ENCODE assay signal across 8 cellular contexts in genomic region chr22:20507253-20508066, GRCh38. TPM values are rescaled to one million over a fixed set of nuclear protein-coding genes. Genes with fewer than 3 reads are reported as not detected.
DNase-seq lines count a peak whose midpoint lies in the region; ATAC-seq and TF ChIP-seq lines count a peak whose summit lies in the region.

TSS of gene MED15 (plus strand) at chr22:20507610. CDS start at chr22:20507679, 69 bp downstream.

- H3K4me3 ChIP-seq in RWPE2 (ENCODE audit: severe bottlenecking) (peak within 1 kb of the TSS; percentile 95), fibroblast of pulmonary artery (replicated peaks; ENCODE audit: low read depth, low read length) (peak within 1 kb of the TSS; percentile 96)

- peak within 1 kb of the TSS; percentile 91 for H3K27ac Mint-ChIP-seq in activated T-helper 2 cell treated with anti-CD3 and anti-CD28 coated beads, Interferon-gamma antibody, Interleukin-2, Interleukin-4, amounts not matched to agents 10 μg/mL and 5 μg/mL and 100 μg/mL, durations not matched to agents 14 hours and 24 hours and 36 hours
- H3K27ac Mint-ChIP-seq in nephron: peak within 1 kb of the TSS; percentile 93 to 98 (median 96)
- H3K27ac Mint-ChIP-seq in stimulated activated naive CD8-positive, alpha-beta T cell treated with anti-CD3 and anti-CD28 coated beads, Interleukin-15, Interleukin-2, amounts not matched to agents 100 ng/mL and 50 ng/mL, for 24 hours: peak within 1 kb of the TSS; percentile 95

- peak; percentile 70 for ATAC-seq in GM21737 (IDR thresholded peaks at IDR 0.05; ENCODE audit: unreplicated experiment)
- ATAC-seq in RWPE2 (ENCODE audit: low read depth): peak; percentile 72

- no peaks in the 10 kb centered on the region for H3K27me3 ChIP-seq in RWPE2 (ENCODE audit: insufficient read depth, poor library complexity, severe bottlenecking)

- peaks cover 26% of the 10 kb centered on the region for H3K4me1 ChIP-seq in RWPE2 (ENCODE audit: insufficient read depth, poor library complexity, severe bottlenecking)

- no peaks in the 10 kb centered on the region for H3K27me3 Mint-ChIP-seq in activated T-helper 2 cell treated with anti-CD3 and anti-CD28 coated beads, Interferon-gamma antibody, Interleukin-2, Interleukin-4, amounts not matched to agents 10 μg/mL and 5 μg/mL and 100 μg/mL, durations not matched to agents 14 hours and 24 hours and 36 hours (ENCODE audit: low read depth)
- H3K27me3 Mint-ChIP-seq in nephron (ENCODE audit: low read depth): no peaks in the 10 kb centered on the region
- H3K27me3 Mint-ChIP-seq in stimulated activated naive CD8-positive, alpha-beta T cell treated with anti-CD3 and anti-CD28 coated beads, Interleukin-15, Interleukin-2, amounts not matched to agents 100 ng/mL and 50 ng/mL, for 24 hours: no peaks in the 10 kb centered on the region

- no peaks in the 10 kb centered on the region for H3K9me3 ChIP-seq in RWPE2 (ENCODE audit: severe bottlenecking)

- peaks cover 19% of the 10 kb centered on the region for H3K36me3 ChIP-seq in RWPE2 (ENCODE audit: low read depth)

- no peaks in the 10 kb centered on the region for H3K9me3 Mint-ChIP-seq in activated T-helper 2 cell treated with anti-CD3 and anti-CD28 coated beads, Interferon-gamma antibody, Interleukin-2, Interleukin-4, amounts not matched to agents 10 μg/mL and 5 μg/mL and 100 μg/mL, durations not matched to agents 14 hours and 24 hours and 36 hours
- no peaks in the 10 kb centered on the region for H3K9me3 Mint-ChIP-seq in nephron
- no peaks in the 10 kb centered on the region for H3K9me3 Mint-ChIP-seq in stimulated activated naive CD8-positive, alpha-beta T cell treated with anti-CD3 and anti-CD28 coated beads, Interleukin-15, Interleukin-2, amounts not matched to agents 100 ng/mL and 50 ng/mL, for 24 hours

- H3K27ac ChIP-seq in RWPE2 (ENCODE audit: poor library complexity, severe bottlenecking): peak within 1 kb of the TSS; percentile 98

- H3K4me1 Mint-ChIP-seq in activated T-helper 2 cell treated with anti-CD3 and anti-CD28 coated beads, Interferon-gamma antibody, Interleukin-2, Interleukin-4, amounts not matched to agents 10 μg/mL and 5 μg/mL and 100 μg/mL, durations not matched to agents 14 hours and 24 hours and 36 hours (ENCODE audit: low read depth): peaks cover 49% of the 10 kb centered on the region
- peaks cover 56% of the 10 kb centered on the region for H3K4me1 Mint-ChIP-seq in nephron
- peaks cover 46% of the 10 kb centered on the region for H3K4me1 Mint-ChIP-seq in stimulated activated naive CD8-positive, alpha-beta T cell treated with anti-CD3 and anti-CD28 coated beads, Interleukin-15, Interleukin-2, amounts not matched to agents 100 ng/mL and 50 ng/mL, for 24 hours (ENCODE audit: low read depth)

- TF ChIP-seq CTCF in RWPE2 (IDR thresholded peaks at IDR 0.05; ENCODE audit: poor library complexity, severe bottlenecking) (no peak), fibroblast of pulmonary artery (IDR thresholded peaks at IDR 0.05; ENCODE audit: low read length, missing control alignments) (no peak), nephron (IDR thresholded peaks at IDR 0.05; ENCODE audit: unreplicated experiment in 3 of 3) (no peak)

- H3K4me3 Mint-ChIP-seq in activated T-helper 2 cell treated with anti-CD3 and anti-CD28 coated beads, Interferon-gamma antibody, Interleukin-2, Interleukin-4, amounts not matched to agents 10 μg/mL and 5 μg/mL and 100 μg/mL, durations not matched to agents 14 hours and 24 hours and 36 hours (ENCODE audit: low read depth): peak within 1 kb of the TSS; percentile 96
- peak within 1 kb of the TSS; percentile 90 to 98 (median 96) for H3K4me3 Mint-ChIP-seq in nephron
- H3K4me3 Mint-ChIP-seq in stimulated activated naive CD8-positive, alpha-beta T cell treated with anti-CD3 and anti-CD28 coated beads, Interleukin-15, Interleukin-2, amounts not matched to agents 100 ng/mL and 50 ng/mL, for 24 hours: peak within 1 kb of the TSS; percentile 91

- intact Hi-C loops in activated T-helper 2 cell treated with anti-CD3 and anti-CD28 coated beads, Interferon-gamma antibody, Interleukin-2, Interleukin-4, amounts not matched to agents 10 μg/mL and 5 μg/mL and 100 μg/mL, durations not matched to agents 14 hours and 24 hours and 36 hours (cut with micrococcal nuclease): loop anchor here (1.0 to 2.0 kb wide), 2 partner anchors 11 to 43 kb away; no protein-coding TSS in a partner anchor

- peaks cover 32% of the 10 kb centered on the region for H3K36me3 Mint-ChIP-seq in activated T-helper 2 cell treated with anti-CD3 and anti-CD28 coated beads, Interferon-gamma antibody, Interleukin-2, Interleukin-4, amounts not matched to agents 10 μg/mL and 5 μg/mL and 100 μg/mL, durations not matched to agents 14 hours and 24 hours and 36 hours (ENCODE audit: low read depth)
- peaks cover 5% of the 10 kb centered on the region for H3K36me3 Mint-ChIP-seq in nephron (ENCODE audit: low read depth)
- H3K36me3 Mint-ChIP-seq in stimulated activated naive CD8-positive, alpha-beta T cell treated with anti-CD3 and anti-CD28 coated beads, Interleukin-15, Interleukin-2, amounts not matched to agents 100 ng/mL and 50 ng/mL, for 24 hours (ENCODE audit: low read depth): peaks cover 37% of the 10 kb centered on the region

- DNase-seq in DMS79 treated with DMSO at 0.1 percent for 48 hours (lab: John Stamatoyannopoulos, UW) (peak; percentile 63), Kasumi-1 (lab: John Stamatoyannopoulos, UW) (peak; percentile 81 to 86), RWPE2 (ENCODE audit: low spot score) (peak; percentile 85), fibroblast of pulmonary artery (ENCODE audit: low read depth) (peak; percentile 87)
- peak; percentile 86 for DNase-seq in activated T-helper 2 cell treated with anti-CD3 and anti-CD28 coated beads, Interferon-gamma antibody, Interleukin-2, Interleukin-4, amounts not matched to agents 10 μg/mL and 5 μg/mL and 100 μg/mL, durations not matched to agents 14 hours and 24 hours and 36 hours (ENCODE audit: low spot score)

RNA-seq across cellular contexts. Expression of gene MED15, which starts in this region (rescaled TPM):
- 123 and 129 TPM in 2 replicates for total RNA-seq in activated T-helper 2 cell treated with anti-CD3 and anti-CD28 coated beads, Interferon-gamma antibody, Interleukin-2, Interleukin-4, amounts not matched to agents 10 μg/mL and 5 μg/mL and 100 μg/mL, durations not matched to agents 14 hours and 24 hours and 36 hours

Comparison
In these comparisons a context has a peak if more than half of its experiments do, and no peak if none do; other contexts are left out.
1. Peak in every context shown above with its lines: DNase-seq, ATAC-seq, H3K4me3 ChIP-seq and H3K27ac ChIP-seq.